17 cellular contexts compared by ENCODE assay signal in the genomic region with DNA sequence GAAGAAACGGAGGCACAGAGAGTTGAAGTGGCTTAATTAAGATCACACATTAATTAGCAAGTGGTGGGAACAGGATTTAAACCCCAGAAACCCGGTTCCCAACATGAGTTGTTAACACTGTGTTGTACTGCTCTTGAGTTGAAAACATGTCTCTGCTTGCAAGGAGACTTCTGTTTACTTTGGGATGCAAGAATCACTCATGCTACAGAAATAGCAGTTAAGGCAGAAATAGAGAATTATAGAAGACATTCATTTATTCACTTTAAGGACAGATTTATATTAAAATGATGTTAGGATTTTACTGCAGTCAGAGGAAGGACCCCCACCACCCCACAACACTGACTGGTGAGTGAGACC.
"Had no signal": no experiment of that assay in that cellular context is flagged by ENCODE, and none has a peak within 500 bp of the region (broad histone marks: within the 10 kb centered on the region; RNA-seq: fewer than 3 reads in every experiment).

No MANE protein-coding gene starts in this region.

- H3K9me3 Mint-ChIP-seq: activated naive CD4-positive, alpha-beta T cell treated with anti-CD3 and anti-CD28 coated beads, Interleukin-2, amount 50 U/mL, for 24 hours; activated T-cell treated with anti-CD3 and anti-CD28 coated beads, Interleukin-2, amount 50 U/mL, for 72 hours; naive B cell had no signal

- H3K4me3 ChIP-seq: cardiac muscle cell, left ventricle myocardium inferior, mucosa of descending colon, ovary, psoas muscle, upper lobe of left lung had no signal

- H3K36me3 ChIP-seq: cardiac muscle cell, left ventricle myocardium inferior, ovary had no signal

- H3K4me3 Mint-ChIP-seq: activated CD4-positive, alpha-beta T cell treated with anti-CD3 and anti-CD28 coated beads, Interleukin-2, amount 10 ng/mL, durations not matched to agents 7 days and 5 days; activated naive CD4-positive, alpha-beta T cell treated with anti-CD3 and anti-CD28 coated beads, Interleukin-2, amount 50 U/mL, for 24 hours; activated T-cell treated with anti-CD3 and anti-CD28 coated beads, Interleukin-2, amount 50 U/mL, for 72 hours had no signal

- ATAC-seq: activated CD4-positive, CD25-positive, alpha-beta regulatory T cell treated with anti-CD3 and anti-CD28 coated beads, Interleukin-2, amount 50 U/mL, for 24 hours; activated T-cell treated with anti-CD3 and anti-CD28 coated beads, Interleukin-2, amount 50 U/mL, for 72 hours; mucosa of descending colon; psoas muscle; right cardiac atrium; stimulated activated naive CD8-positive, alpha-beta T cell treated with anti-CD3 and anti-CD28 coated beads, Interleukin-15, Interleukin-2, amounts not matched to agents 100 U/mL and 50 U/mL, for 24 hours had no signal

- H3K27ac Mint-ChIP-seq: activated CD4-positive, alpha-beta T cell treated with anti-CD3 and anti-CD28 coated beads, Interleukin-2, amount 10 ng/mL, durations not matched to agents 7 days and 5 days; activated naive CD4-positive, alpha-beta T cell treated with anti-CD3 and anti-CD28 coated beads, Interleukin-2, amount 50 U/mL, for 24 hours; activated T-cell treated with anti-CD3 and anti-CD28 coated beads, Interleukin-2, amount 50 U/mL, for 72 hours had no signal

- DNase-seq: activated CD4-positive, alpha-beta T cell treated with anti-CD3 and anti-CD28 coated beads, Interleukin-2, amount 10 ng/mL, durations not matched to agents 7 days and 5 days; activated effector memory CD4-positive, alpha-beta T cell treated with anti-CD3 and anti-CD28 coated beads, Interleukin-2, amount 50 U/mL, for 16 hours; activated T-cell treated with anti-CD3 and anti-CD28 coated beads, Interleukin-2, amount 50 U/mL, for 72 hours; dermis blood vessel endothelial cell; effector memory CD4-positive, alpha-beta T cell; left ventricle myocardium inferior; mucosa of descending colon; naive B cell; ovary; psoas muscle; right cardiac atrium; stimulated activated CD4-positive, alpha-beta T cell treated with anti-CD3 and anti-CD28 coated beads, Interleukin-2, amount 100 ng/mL, for 24 hours; stimulated activated naive CD8-positive, alpha-beta T cell treated with anti-CD3 and anti-CD28 coated beads, Interleukin-15, Interleukin-2, amounts not matched to agents 100 U/mL and 50 U/mL, for 24 hours; upper lobe of left lung had no signal

- H3K27ac ChIP-seq: cardiac muscle cell, left ventricle myocardium inferior, ovary, psoas muscle, upper lobe of left lung had no signal

- H3K9me3 ChIP-seq: mucosa of descending colon, ovary, upper lobe of left lung had no signal

- H3K27me3 ChIP-seq: cardiac muscle cell, ovary, upper lobe of left lung had no signal

- H3K27me3 Mint-ChIP-seq: activated naive CD4-positive, alpha-beta T cell treated with anti-CD3 and anti-CD28 coated beads, Interleukin-2, amount 50 U/mL, for 24 hours; naive B cell had no signal

- H3K4me1 ChIP-seq: psoas muscle had no signal
